ENCODE assay signal across 26 cellular contexts in the genomic region with DNA sequence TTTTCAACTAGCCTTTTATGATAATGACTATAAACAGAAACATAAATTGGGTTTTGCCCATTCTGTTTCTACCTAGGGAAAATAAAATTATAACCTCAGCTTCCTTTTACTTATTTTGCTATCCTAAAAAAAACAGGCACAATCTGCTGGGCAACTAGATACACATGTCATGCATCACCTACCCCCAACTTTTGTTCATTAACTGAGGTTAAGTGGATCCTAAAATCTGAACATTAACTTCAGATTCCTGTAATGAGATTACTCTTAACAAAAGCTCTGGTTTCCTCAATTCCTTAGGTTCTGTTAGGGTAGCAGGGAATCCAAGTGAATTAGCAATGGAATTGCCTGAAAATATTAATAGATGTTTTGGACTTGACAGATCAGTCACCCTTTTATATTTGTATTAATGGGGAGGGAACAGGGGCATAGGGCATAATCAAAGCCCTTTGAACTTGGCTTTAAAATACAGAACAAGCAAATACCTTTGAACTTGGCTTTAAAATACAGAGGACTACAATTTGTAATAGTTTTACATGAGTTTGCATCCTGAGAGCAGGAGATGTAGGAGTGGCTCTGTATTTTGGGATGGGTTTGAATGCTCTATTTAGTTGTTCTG.
"Had no signal": no experiment of that assay in that cellular context is flagged by ENCODE, and none has a peak within 500 bp of the region (broad histone marks: within the 10 kb centered on the region; RNA-seq: fewer than 3 reads in every experiment).

No MANE protein-coding gene starts in this region.

- H3K9me3 Mint-ChIP-seq: dendritic cell treated with granulocyte-macrophage colony-stimulating factor and Interleukin-4, amounts not matched to agents 40 ng/mL and 50 ng/mL, for 4 days; endodermal cell had no signal

- FAIRE-seq: endometrium, islet of Langerhans, keratinocyte had no signal

- H3K27ac Mint-ChIP-seq: dendritic cell treated with granulocyte-macrophage colony-stimulating factor and Interleukin-4, amounts not matched to agents 40 ng/mL and 50 ng/mL, for 4 days; effector memory CD8-positive, alpha-beta T cell; endodermal cell; mesothelial cell of epicardium had no signal

- H3K4me1 Mint-ChIP-seq: endodermal cell had no signal

- H3K4me3 Mint-ChIP-seq: dendritic cell treated with granulocyte-macrophage colony-stimulating factor and Interleukin-4, amounts not matched to agents 40 ng/mL and 50 ng/mL, for 4 days; effector memory CD8-positive, alpha-beta T cell; endodermal cell; mesothelial cell of epicardium had no signal

- H3K4me3 ChIP-seq: colonic mucosa, esophagus squamous epithelium, gastrocnemius medialis, heart right ventricle, left ventricle myocardium inferior, lower lobe of right lung, mucosa of descending colon had no signal

- H3K9me3 ChIP-seq: colonic mucosa, esophagus squamous epithelium, gastrocnemius medialis, heart right ventricle, left ventricle myocardium inferior, lower lobe of right lung, mucosa of descending colon had no signal

- H3K36me3 ChIP-seq: colonic mucosa had no signal

- H3K4me1 ChIP-seq: colonic mucosa, esophagus squamous epithelium, gastrocnemius medialis, left ventricle myocardium inferior, lower lobe of right lung had no signal

- H3K27ac ChIP-seq: colonic mucosa, epithelial cell of prostate, esophagus squamous epithelium, gastrocnemius medialis, heart right ventricle, left ventricle myocardium inferior, lower lobe of right lung had no signal

- H3K27me3 ChIP-seq: colonic mucosa, esophagus squamous epithelium, gastrocnemius medialis, heart right ventricle had no signal

- DNase-seq: colonic mucosa; cortex of kidney; effector CD8-positive, alpha-beta T cell; effector memory CD8-positive, alpha-beta T cell; endodermal cell; erythroblast; esophagus squamous epithelium; foreskin fibroblast; foreskin melanocyte; gastrocnemius medialis; glutamatergic neuron; head of caudate nucleus; heart right ventricle; hippocampal formation; left cardiac atrium; left ventricle myocardium inferior; lower lobe of right lung; mesenchymal stem cell; mucosa of descending colon had no signal

- ATAC-seq: effector memory CD8-positive, alpha-beta T cell; esophagus mucosa; gastrocnemius medialis; heart right ventricle; left cardiac atrium; lower lobe of right lung; mucosa of descending colon had no signal

- H3K27me3 Mint-ChIP-seq: dendritic cell treated with granulocyte-macrophage colony-stimulating factor and Interleukin-4, amounts not matched to agents 40 ng/mL and 50 ng/mL, for 4 days; effector memory CD8-positive, alpha-beta T cell had no signal
